Comparison of ENCODE assay signal across 1 cellular context in genomic region chr11:128022007-128022368, GRCh38.
TF ChIP-seq lines count a peak whose summit lies in the region.

No MANE protein-coding gene starts in this region.

TF ChIP-seq in IMR-90, 13 proteins besides CTCF, POLR2A, EP300 and RAD21 (continued from another document):
- TF ChIP-seq CEBPB (IDR thresholded peaks at IDR 0.05; ENCODE audit: low read depth, low read length): no peak
